In genomic region chr6:132974122-132974521, GRCh38 we compare ENCODE assay signal across 28 cellular contexts.
"Had no signal": no experiment of that assay in that cellular context is flagged by ENCODE, and none has a peak within 500 bp of the region (broad histone marks: within the 10 kb centered on the region; RNA-seq: fewer than 3 reads in every experiment).

No MANE protein-coding gene starts in this region.

- H3K4me3 ChIP-seq: ascending aorta, breast epithelium, cardiac muscle cell, colonic mucosa, gastrocnemius medialis, heart left ventricle had no signal

- H3K27ac Mint-ChIP-seq: activated CD4-positive, alpha-beta memory T cell treated with anti-CD3 and anti-CD28 coated beads, Interleukin-2, amount 10 ng/mL, durations not matched to agents 7 days and 5 days; activated CD4-positive, alpha-beta T cell treated with anti-CD3 and anti-CD28 coated beads, Interleukin-2, amount 10 ng/mL, durations not matched to agents 7 days and 5 days; activated naive CD4-positive, alpha-beta T cell treated with anti-CD3 and anti-CD28 coated beads, Interleukin-2, amount 10 ng/mL, durations not matched to agents 7 days and 5 days; activated naive CD4-positive, alpha-beta T cell treated with anti-CD3 and anti-CD28 coated beads, Interleukin-2, amount 50 U/mL, for 72 hours; activated naive CD8-positive, alpha-beta T cell treated with anti-CD3 and anti-CD28 coated beads, Interleukin-2, amount 10 ng/mL, durations not matched to agents 7 days and 5 days; activated T-cell treated with anti-CD3 and anti-CD28 coated beads, Interleukin-2, amount 50 U/mL, for 24 hours; activated T-cell treated with anti-CD3 and anti-CD28 coated beads, Interleukin-2, amount 50 U/mL, for 72 hours had no signal

- H3K4me1 Mint-ChIP-seq: activated CD4-positive, alpha-beta memory T cell treated with anti-CD3 and anti-CD28 coated beads, Interleukin-2, amount 10 ng/mL, durations not matched to agents 7 days and 5 days; activated CD4-positive, alpha-beta T cell treated with anti-CD3 and anti-CD28 coated beads, Interleukin-2, amount 10 ng/mL, durations not matched to agents 7 days and 5 days; activated naive CD4-positive, alpha-beta T cell treated with anti-CD3 and anti-CD28 coated beads, Interleukin-2, amount 10 ng/mL, durations not matched to agents 7 days and 5 days had no signal

- H3K27ac ChIP-seq: ascending aorta, breast epithelium, cardiac muscle cell, colonic mucosa, gastrocnemius medialis, heart left ventricle had no signal

- ATAC-seq: activated naive CD4-positive, alpha-beta T cell treated with anti-CD3 and anti-CD28 coated beads, Interleukin-2, amount 50 U/mL, for 72 hours; activated T-cell treated with anti-CD3 and anti-CD28 coated beads, Interleukin-2, amount 50 U/mL, for 72 hours; esophagus mucosa; heart left ventricle had no signal

- H3K9me3 Mint-ChIP-seq: activated CD4-positive, alpha-beta memory T cell treated with anti-CD3 and anti-CD28 coated beads, Interleukin-2, amount 10 ng/mL, durations not matched to agents 7 days and 5 days; activated CD4-positive, alpha-beta T cell treated with anti-CD3 and anti-CD28 coated beads, Interleukin-2, amount 10 ng/mL, durations not matched to agents 7 days and 5 days; activated naive CD4-positive, alpha-beta T cell treated with anti-CD3 and anti-CD28 coated beads, Interleukin-2, amount 10 ng/mL, durations not matched to agents 7 days and 5 days; activated naive CD4-positive, alpha-beta T cell treated with anti-CD3 and anti-CD28 coated beads, Interleukin-2, amount 50 U/mL, for 72 hours; activated naive CD8-positive, alpha-beta T cell treated with anti-CD3 and anti-CD28 coated beads, Interleukin-2, amount 10 ng/mL, durations not matched to agents 7 days and 5 days; activated T-cell treated with anti-CD3 and anti-CD28 coated beads, Interleukin-2, amount 50 U/mL, for 24 hours; activated T-cell treated with anti-CD3 and anti-CD28 coated beads, Interleukin-2, amount 50 U/mL, for 72 hours had no signal

- H3K4me3 Mint-ChIP-seq: activated CD4-positive, alpha-beta memory T cell treated with anti-CD3 and anti-CD28 coated beads, Interleukin-2, amount 10 ng/mL, durations not matched to agents 7 days and 5 days; activated CD4-positive, alpha-beta T cell treated with anti-CD3 and anti-CD28 coated beads, Interleukin-2, amount 10 ng/mL, durations not matched to agents 7 days and 5 days; activated naive CD4-positive, alpha-beta T cell treated with anti-CD3 and anti-CD28 coated beads, Interleukin-2, amount 10 ng/mL, durations not matched to agents 7 days and 5 days; activated naive CD8-positive, alpha-beta T cell treated with anti-CD3 and anti-CD28 coated beads, Interleukin-2, amount 10 ng/mL, durations not matched to agents 7 days and 5 days; activated T-cell treated with anti-CD3 and anti-CD28 coated beads, Interleukin-2, amount 50 U/mL, for 24 hours; activated T-cell treated with anti-CD3 and anti-CD28 coated beads, Interleukin-2, amount 50 U/mL, for 72 hours had no signal

- H3K4me1 ChIP-seq: ascending aorta, breast epithelium, colonic mucosa had no signal

- H3K36me3 Mint-ChIP-seq: activated naive CD4-positive, alpha-beta T cell treated with anti-CD3 and anti-CD28 coated beads, Interleukin-2, amount 10 ng/mL, durations not matched to agents 7 days and 5 days; activated naive CD4-positive, alpha-beta T cell treated with anti-CD3 and anti-CD28 coated beads, Interleukin-2, amount 50 U/mL, for 72 hours; activated naive CD8-positive, alpha-beta T cell treated with anti-CD3 and anti-CD28 coated beads, Interleukin-2, amount 10 ng/mL, durations not matched to agents 7 days and 5 days; brain had no signal

- H3K27me3 ChIP-seq: ascending aorta, breast epithelium, cardiac muscle cell, colonic mucosa, gastrocnemius medialis, heart left ventricle had no signal

- H3K36me3 ChIP-seq: ascending aorta, breast epithelium, cardiac muscle cell, colonic mucosa, gastrocnemius medialis, heart left ventricle had no signal

- DNase-seq: activated CD4-positive, alpha-beta memory T cell treated with anti-CD3 and anti-CD28 coated beads, Interleukin-2, amount 10 ng/mL, durations not matched to agents 7 days and 5 days; activated CD4-positive, alpha-beta T cell treated with anti-CD3 and anti-CD28 coated beads for 1 hour; activated CD4-positive, alpha-beta T cell treated with anti-CD3 and anti-CD28 coated beads for 4 hours; activated CD4-positive, alpha-beta T cell treated with anti-CD3 and anti-CD28 coated beads, Interleukin-2, amount 10 ng/mL, durations not matched to agents 7 days and 5 days; activated CD4-positive, alpha-beta T cell treated with anti-CD3 and anti-CD28 coated beads, Interleukin-2, amount 50 U/mL, for 4 hours; activated CD8-positive, alpha-beta memory T cell treated with anti-CD3 and anti-CD28 coated beads, Interleukin-2, amount 50 U/mL, for 48 hours; activated gamma-delta T cell; activated naive CD4-positive, alpha-beta T cell; activated naive CD4-positive, alpha-beta T cell treated with anti-CD3 and anti-CD28 coated beads, Interleukin-2, amount 10 ng/mL, durations not matched to agents 7 days and 5 days; activated naive CD8-positive, alpha-beta T cell treated with anti-CD3 and anti-CD28 coated beads, Interleukin-2, amount 10 ng/mL, durations not matched to agents 7 days and 5 days; activated T-cell treated with anti-CD3 and anti-CD28 coated beads for 4 hours; activated T-cell treated with anti-CD3 and anti-CD28 coated beads, Interleukin-2, amount 50 U/mL, for 24 hours; activated T-cell treated with anti-CD3 and anti-CD28 coated beads, Interleukin-2, amount 50 U/mL, for 72 hours; central memory CD4-positive, alpha-beta T cell; cerebellar nuclear complex; colonic mucosa; effector CD8-positive, alpha-beta T cell; foreskin fibroblast; gastrocnemius medialis; glutamatergic neuron; heart left ventricle; T-helper 2 cell had no signal

- H3K9me3 ChIP-seq: ascending aorta, breast epithelium, colonic mucosa, gastrocnemius medialis, heart left ventricle had no signal

- H3K27me3 Mint-ChIP-seq: brain had no signal
